Comparison of ENCODE assay signal across 24 cellular contexts in genomic region chr12:129109174-129110001, GRCh38.
"Had no signal": no experiment of that assay in that cellular context is flagged by ENCODE, and none has a peak within 500 bp of the region (broad histone marks: within the 10 kb centered on the region; RNA-seq: fewer than 3 reads in every experiment).

No MANE protein-coding gene starts in this region.

- H3K27ac ChIP-seq: colonic mucosa, esophagus squamous epithelium, parathyroid adenoma, thyroid gland, vagina had no signal

- H3K4me3 ChIP-seq: colonic mucosa, esophagus squamous epithelium, lung, smooth muscle cell, thyroid gland, vagina had no signal

- H3K9ac ChIP-seq: parathyroid adenoma had no signal

- H3K4me1 ChIP-seq: colonic mucosa, esophagus squamous epithelium, parathyroid adenoma, thyroid gland, vagina had no signal

- H3K27me3 ChIP-seq: colonic mucosa, esophagus squamous epithelium, thyroid gland, vagina had no signal

- H3K36me3 ChIP-seq: colonic mucosa, esophagus squamous epithelium, thyroid gland, vagina had no signal

- H2AFZ ChIP-seq: parathyroid adenoma had no signal

- ATAC-seq: natural killer cell; sciatic nerve; stimulated activated naive CD8-positive, alpha-beta T cell treated with anti-CD3 and anti-CD28 coated beads, Interleukin-15, amount 100 ng/mL, for 72 hours had no signal

- FAIRE-seq: endometrium, keratinocyte had no signal

- H3K79me2 ChIP-seq: parathyroid adenoma had no signal

- DNase-seq: colonic mucosa; dermis blood vessel endothelial cell; effector memory CD4-positive, alpha-beta T cell; erythroblast; esophagus squamous epithelium; foreskin melanocyte; hypothalamus; immature natural killer cell; natural killer cell; stimulated activated CD4-positive, alpha-beta T cell treated with anti-CD3 and anti-CD28 coated beads, Interleukin-12 subunit alpha, Interleukin-12 subunit beta, amount 100 ng/mL, for 4 hours; stimulated activated CD4-positive, alpha-beta T cell treated with anti-CD3 and anti-CD28 coated beads, Interleukin-1b, Interleukin-23, amount 100 ng/mL, for 48 hours; stimulated activated CD4-positive, alpha-beta T cell treated with anti-CD3 and anti-CD28 coated beads, Interleukin-4, amount 100 ng/mL, for 1 hour; stimulated activated CD8-positive, alpha-beta memory T cell treated with anti-CD3 and anti-CD28 coated beads, Interleukin-4, amount 100 ng/mL, for 48 hours; stimulated activated naive CD4-positive, alpha-beta T cell; stimulated activated naive CD8-positive, alpha-beta T cell treated with anti-CD3 and anti-CD28 coated beads, Interleukin-15, amount 100 ng/mL, for 72 hours; thyroid gland; trophoblast cell had no signal

- H3K9me3 ChIP-seq: colonic mucosa, thyroid gland, vagina had no signal

- H3K4me2 ChIP-seq: smooth muscle cell had no signal
